In the genomic region with DNA sequence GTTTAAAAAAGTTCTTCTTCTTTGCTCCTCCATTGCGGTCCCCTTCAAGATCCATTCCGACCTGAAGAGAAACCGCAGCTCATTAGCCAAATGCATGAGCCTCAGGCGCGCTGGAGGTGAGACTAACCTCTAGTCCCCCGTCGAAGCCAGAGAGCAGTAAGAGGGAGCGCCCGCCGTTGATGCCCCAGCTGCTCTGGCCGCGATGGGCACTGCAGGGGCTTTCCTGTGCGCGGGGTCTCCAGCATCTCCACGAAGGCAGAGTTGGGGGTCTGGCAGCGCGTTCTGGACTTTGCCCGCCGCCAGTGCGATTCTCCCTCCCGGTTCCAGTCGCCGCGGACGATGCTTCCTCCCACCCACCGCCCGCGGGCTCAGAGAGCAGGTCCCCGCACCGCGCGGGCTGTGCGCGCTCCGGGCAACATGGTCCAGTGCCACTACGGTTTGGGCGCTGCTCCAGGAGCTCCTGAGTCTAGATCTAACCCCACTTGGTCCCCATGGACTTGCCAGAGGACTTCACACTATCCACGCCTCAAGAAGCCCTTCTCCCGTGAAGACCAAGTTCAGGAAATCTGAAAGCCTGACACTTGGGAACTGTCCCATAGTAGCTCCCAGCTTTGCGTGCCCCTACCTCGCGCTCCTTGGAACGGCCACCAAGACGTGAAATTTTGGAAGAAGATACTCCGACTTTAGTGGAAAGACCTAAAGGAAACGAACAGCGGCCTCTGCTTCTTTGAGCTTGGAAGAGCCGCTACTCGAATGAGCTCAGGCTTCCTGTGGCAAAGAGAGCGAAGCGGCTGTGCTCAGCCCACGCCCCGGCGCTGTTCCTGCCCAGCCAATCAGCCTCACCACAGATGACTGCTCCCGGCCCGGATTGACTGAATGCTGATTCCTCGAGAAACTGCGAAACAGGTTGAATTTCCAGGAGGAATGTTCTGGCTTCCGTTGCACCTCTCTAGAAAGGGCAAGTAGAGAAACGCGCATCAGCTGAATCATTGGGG, we compare ENCODE assay signal across 1 cellular context.
TF ChIP-seq lines count a peak whose summit lies in the region.

A gene (minus strand): TSS at position 755 of the 995 bp plus-strand sequence. CDS start 700 bp downstream, at position 55.

TF ChIP-seq in HEK293, 187 proteins besides CTCF, POLR2A, EP300 and RAD21 (continued from another document and continues in another):
- TF ChIP-seq, protein P1, sequence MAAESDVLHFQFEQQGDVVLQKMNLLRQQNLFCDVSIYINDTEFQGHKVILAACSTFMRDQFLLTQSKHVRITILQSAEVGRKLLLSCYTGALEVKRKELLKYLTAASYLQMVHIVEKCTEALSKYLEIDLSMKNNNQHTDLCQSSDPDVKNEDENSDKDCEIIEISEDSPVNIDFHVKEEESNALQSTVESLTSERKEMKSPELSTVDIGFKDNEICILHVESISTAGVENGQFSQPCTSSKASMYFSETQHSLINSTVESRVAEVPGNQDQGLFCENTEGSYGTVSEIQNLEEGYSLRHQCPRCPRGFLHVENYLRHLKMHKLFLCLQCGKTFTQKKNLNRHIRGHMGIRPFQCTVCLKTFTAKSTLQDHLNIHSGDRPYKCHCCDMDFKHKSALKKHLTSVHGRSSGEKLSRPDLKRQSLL (tag by site-specific recombination; IDR thresholded peaks at IDR 0.05), result peak; percentile 74; the same call in 1 of the 2 replicates
- TF ChIP-seq ZNF394 (tag by site-specific recombination; IDR thresholded peaks at IDR 0.05; ENCODE audit: borderline replicate concordance), result peak; percentile 57
- no peak for TF ChIP-seq ZNF707 (tag by site-specific recombination; IDR thresholded peaks at IDR 0.05)
- peak; percentile 41; the same call in 1 of the 2 replicates for TF ChIP-seq SP2 (tag by site-specific recombination; IDR thresholded peaks at IDR 0.05)
- peak; percentile 82 for TF ChIP-seq ZNF335 (tag by site-specific recombination; conservative IDR thresholded peaks at IDR 0.05)
- peak; percentile 78 for TF ChIP-seq TRIM28 (IDR thresholded peaks at IDR 0.05; ENCODE audit: borderline replicate concordance, low read length)
- no peak for TF ChIP-seq ZNF24 (tag by site-specific recombination; IDR thresholded peaks at IDR 0.05)
- no peak for TF ChIP-seq WT1 (tag by site-specific recombination; IDR thresholded peaks at IDR 0.05)
- no peak for TF ChIP-seq ZNF404 (tag by site-specific recombination; IDR thresholded peaks at IDR 0.05)
- no peak for TF ChIP-seq GLI4 (tag by site-specific recombination; IDR thresholded peaks at IDR 0.05)
- TF ChIP-seq, protein P2, sequence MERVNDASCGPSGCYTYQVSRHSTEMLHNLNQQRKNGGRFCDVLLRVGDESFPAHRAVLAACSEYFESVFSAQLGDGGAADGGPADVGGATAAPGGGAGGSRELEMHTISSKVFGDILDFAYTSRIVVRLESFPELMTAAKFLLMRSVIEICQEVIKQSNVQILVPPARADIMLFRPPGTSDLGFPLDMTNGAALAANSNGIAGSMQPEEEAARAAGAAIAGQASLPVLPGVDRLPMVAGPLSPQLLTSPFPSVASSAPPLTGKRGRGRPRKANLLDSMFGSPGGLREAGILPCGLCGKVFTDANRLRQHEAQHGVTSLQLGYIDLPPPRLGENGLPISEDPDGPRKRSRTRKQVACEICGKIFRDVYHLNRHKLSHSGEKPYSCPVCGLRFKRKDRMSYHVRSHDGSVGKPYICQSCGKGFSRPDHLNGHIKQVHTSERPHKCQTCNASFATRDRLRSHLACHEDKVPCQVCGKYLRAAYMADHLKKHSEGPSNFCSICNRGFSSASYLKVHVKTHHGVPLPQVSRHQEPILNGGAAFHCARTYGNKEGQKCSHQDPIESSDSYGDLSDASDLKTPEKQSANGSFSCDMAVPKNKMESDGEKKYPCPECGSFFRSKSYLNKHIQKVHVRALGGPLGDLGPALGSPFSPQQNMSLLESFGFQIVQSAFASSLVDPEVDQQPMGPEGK (tag by site-specific recombination; IDR thresholded peaks at IDR 0.05), result peak; percentile 22; the same call in 1 of the 2 replicates
- TF ChIP-seq IKZF3 (tag by site-specific recombination; IDR thresholded peaks at IDR 0.05), result 0 out of 2 replicates have a peak, but pooled peaks have one; percentile 36
- peak; percentile 14; the same call in 1 of the 2 replicates for TF ChIP-seq ZIC2 (tag by site-specific recombination; IDR thresholded peaks at IDR 0.05)
- no peak for TF ChIP-seq ZNF530 (tag by site-specific recombination; IDR thresholded peaks at IDR 0.05; ENCODE audit: low read depth)
- no peak for TF ChIP-seq ZNF544 (tag by site-specific recombination; IDR thresholded peaks at IDR 0.05)
- TF ChIP-seq, protein P3, sequence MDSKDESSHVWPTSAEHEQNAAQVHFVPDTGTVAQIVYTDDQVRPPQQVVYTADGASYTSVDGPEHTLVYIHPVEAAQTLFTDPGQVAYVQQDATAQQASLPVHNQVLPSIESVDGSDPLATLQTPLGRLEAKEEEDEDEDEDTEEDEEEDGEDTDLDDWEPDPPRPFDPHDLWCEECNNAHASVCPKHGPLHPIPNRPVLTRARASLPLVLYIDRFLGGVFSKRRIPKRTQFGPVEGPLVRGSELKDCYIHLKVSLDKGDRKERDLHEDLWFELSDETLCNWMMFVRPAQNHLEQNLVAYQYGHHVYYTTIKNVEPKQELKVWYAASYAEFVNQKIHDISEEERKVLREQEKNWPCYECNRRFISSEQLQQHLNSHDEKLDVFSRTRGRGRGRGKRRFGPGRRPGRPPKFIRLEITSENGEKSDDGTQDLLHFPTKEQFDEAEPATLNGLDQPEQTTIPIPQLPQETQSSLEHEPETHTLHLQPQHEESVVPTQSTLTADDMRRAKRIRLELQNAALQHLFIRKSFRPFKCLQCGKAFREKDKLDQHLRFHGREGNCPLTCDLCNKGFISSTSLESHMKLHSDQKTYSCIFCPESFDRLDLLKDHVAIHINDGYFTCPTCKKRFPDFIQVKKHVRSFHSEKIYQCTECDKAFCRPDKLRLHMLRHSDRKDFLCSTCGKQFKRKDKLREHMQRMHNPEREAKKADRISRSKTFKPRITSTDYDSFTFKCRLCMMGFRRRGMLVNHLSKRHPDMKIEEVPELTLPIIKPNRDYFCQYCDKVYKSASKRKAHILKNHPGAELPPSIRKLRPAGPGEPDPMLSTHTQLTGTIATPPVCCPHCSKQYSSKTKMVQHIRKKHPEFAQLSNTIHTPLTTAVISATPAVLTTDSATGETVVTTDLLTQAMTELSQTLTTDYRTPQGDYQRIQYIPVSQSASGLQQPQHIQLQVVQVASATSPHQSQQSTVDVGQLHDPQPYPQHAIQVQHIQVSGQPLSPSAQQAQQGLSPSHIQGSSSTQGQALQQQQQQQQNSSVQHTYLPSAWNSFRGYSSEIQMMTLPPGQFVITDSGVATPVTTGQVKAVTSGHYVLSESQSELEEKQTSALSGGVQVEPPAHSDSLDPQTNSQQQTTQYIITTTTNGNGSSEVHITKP (tag by site-specific recombination; IDR thresholded peaks at IDR 0.05), result peak; percentile 57
- 0 out of 2 replicates have a peak, but pooled peaks have one; percentile 43 for TF ChIP-seq ZNF2 (tag by site-specific recombination; IDR thresholded peaks at IDR 0.05)
- TF ChIP-seq, protein P4, sequence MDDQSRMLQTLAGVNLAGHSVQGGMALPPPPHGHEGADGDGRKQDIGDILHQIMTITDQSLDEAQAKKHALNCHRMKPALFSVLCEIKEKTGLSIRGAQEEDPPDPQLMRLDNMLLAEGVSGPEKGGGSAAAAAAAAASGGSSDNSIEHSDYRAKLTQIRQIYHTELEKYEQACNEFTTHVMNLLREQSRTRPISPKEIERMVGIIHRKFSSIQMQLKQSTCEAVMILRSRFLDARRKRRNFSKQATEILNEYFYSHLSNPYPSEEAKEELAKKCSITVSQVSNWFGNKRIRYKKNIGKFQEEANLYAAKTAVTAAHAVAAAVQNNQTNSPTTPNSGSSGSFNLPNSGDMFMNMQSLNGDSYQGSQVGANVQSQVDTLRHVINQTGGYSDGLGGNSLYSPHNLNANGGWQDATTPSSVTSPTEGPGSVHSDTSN (CRISPR knock-in tag; IDR thresholded peaks at IDR 0.05), result peak; percentile 51; the same call in 1 of the 2 replicates
- TF ChIP-seq SP7 (tag by site-specific recombination; IDR thresholded peaks at IDR 0.05), result 0 out of 2 replicates have a peak, but pooled peaks have one; percentile 13
- no peak for TF ChIP-seq ZNF837 (tag by site-specific recombination; IDR thresholded peaks at IDR 0.05)
- no peak for TF ChIP-seq ZNF146 (tag by site-specific recombination; IDR thresholded peaks at IDR 0.05)
- TF ChIP-seq ZNF600 (tag by site-specific recombination; IDR thresholded peaks at IDR 0.05), result peak; percentile 95
- no peak for TF ChIP-seq ZSCAN16 (tag by site-specific recombination; IDR thresholded peaks at IDR 0.05)
- peak; percentile 33 for TF ChIP-seq EGR2 (tag by site-specific recombination; IDR thresholded peaks at IDR 0.05; ENCODE audit: low read depth)
- peak; percentile 34; the same call in 1 of the 2 replicates for TF ChIP-seq SP3 (tag by site-specific recombination; IDR thresholded peaks at IDR 0.05)
- TF ChIP-seq, protein P5, sequence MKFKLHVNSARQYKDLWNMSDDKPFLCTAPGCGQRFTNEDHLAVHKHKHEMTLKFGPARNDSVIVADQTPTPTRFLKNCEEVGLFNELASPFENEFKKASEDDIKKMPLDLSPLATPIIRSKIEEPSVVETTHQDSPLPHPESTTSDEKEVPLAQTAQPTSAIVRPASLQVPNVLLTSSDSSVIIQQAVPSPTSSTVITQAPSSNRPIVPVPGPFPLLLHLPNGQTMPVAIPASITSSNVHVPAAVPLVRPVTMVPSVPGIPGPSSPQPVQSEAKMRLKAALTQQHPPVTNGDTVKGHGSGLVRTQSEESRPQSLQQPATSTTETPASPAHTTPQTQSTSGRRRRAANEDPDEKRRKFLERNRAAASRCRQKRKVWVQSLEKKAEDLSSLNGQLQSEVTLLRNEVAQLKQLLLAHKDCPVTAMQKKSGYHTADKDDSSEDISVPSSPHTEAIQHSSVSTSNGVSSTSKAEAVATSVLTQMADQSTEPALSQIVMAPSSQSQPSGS (tag by site-specific recombination; IDR thresholded peaks at IDR 0.05; ENCODE audit: low read depth), result no peak
- no peak for TF ChIP-seq ZNF571 (tag by site-specific recombination; IDR thresholded peaks at IDR 0.05)
- TF ChIP-seq, protein P6, sequence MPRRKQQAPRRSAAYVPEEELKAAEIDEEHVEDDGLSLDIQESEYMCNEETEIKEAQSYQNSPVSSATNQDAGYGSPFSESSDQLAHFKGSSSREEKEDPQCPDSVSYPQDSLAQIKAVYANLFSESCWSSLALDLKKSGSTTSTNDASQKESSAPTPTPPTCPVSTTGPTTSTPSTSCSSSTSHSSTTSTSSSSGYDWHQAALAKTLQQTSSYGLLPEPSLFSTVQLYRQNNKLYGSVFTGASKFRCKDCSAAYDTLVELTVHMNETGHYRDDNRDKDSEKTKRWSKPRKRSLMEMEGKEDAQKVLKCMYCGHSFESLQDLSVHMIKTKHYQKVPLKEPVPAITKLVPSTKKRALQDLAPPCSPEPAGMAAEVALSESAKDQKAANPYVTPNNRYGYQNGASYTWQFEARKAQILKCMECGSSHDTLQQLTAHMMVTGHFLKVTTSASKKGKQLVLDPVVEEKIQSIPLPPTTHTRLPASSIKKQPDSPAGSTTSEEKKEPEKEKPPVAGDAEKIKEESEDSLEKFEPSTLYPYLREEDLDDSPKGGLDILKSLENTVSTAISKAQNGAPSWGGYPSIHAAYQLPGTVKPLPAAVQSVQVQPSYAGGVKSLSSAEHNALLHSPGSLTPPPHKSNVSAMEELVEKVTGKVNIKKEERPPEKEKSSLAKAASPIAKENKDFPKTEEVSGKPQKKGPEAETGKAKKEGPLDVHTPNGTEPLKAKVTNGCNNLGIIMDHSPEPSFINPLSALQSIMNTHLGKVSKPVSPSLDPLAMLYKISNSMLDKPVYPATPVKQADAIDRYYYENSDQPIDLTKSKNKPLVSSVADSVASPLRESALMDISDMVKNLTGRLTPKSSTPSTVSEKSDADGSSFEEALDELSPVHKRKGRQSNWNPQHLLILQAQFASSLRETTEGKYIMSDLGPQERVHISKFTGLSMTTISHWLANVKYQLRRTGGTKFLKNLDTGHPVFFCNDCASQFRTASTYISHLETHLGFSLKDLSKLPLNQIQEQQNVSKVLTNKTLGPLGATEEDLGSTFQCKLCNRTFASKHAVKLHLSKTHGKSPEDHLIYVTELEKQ (tag by site-specific recombination; IDR thresholded peaks at IDR 0.05; ENCODE audit: borderline replicate concordance), result no peak
- TF ChIP-seq ZNF324 (tag by site-specific recombination; IDR thresholded peaks at IDR 0.05), result no peak
- no peak for TF ChIP-seq ZNF558 (tag by site-specific recombination; IDR thresholded peaks at IDR 0.05)
- TF ChIP-seq ZBTB17 (tag by site-specific recombination; IDR thresholded peaks at IDR 0.05), result peak; percentile 52; the same call in 1 of the 2 replicates
- TF ChIP-seq ZNF311 (tag by site-specific recombination; IDR thresholded peaks at IDR 0.05; ENCODE audit: borderline replicate concordance), result no peak
- TF ChIP-seq ZNF169 (tag by site-specific recombination; IDR thresholded peaks at IDR 0.05), result no peak
- TF ChIP-seq REPIN1 (tag by site-specific recombination; IDR thresholded peaks at IDR 0.05; ENCODE audit: low read depth), result 0 out of 2 replicates have a peak, but pooled peaks have one; percentile 22
- TF ChIP-seq ZNF501 (tag by site-specific recombination; IDR thresholded peaks at IDR 0.05), result peak; percentile 95
- TF ChIP-seq ZNF776 (tag by site-specific recombination; IDR thresholded peaks at IDR 0.05; ENCODE audit: borderline replicate concordance), result no peak
- TF ChIP-seq ZNF341 (tag by site-specific recombination; IDR thresholded peaks at IDR 0.05; ENCODE audit: low read depth), result peak; percentile 99
- no peak for TF ChIP-seq ZNF174 (tag by site-specific recombination; IDR thresholded peaks at IDR 0.05)
- TF ChIP-seq ZBTB8A (tag by site-specific recombination; IDR thresholded peaks at IDR 0.05), result peak; percentile 83
- TF ChIP-seq ZNF660 (tag by site-specific recombination; IDR thresholded peaks at IDR 0.05), result peak; percentile 94
- peak; percentile 68; the same call in 1 of the 2 replicates for TF ChIP-seq PRDM1 (tag by site-specific recombination; IDR thresholded peaks at IDR 0.05)
- no peak for TF ChIP-seq ZNF670 (tag by site-specific recombination; IDR thresholded peaks at IDR 0.05; ENCODE audit: low read depth)
- TF ChIP-seq, protein P7, sequence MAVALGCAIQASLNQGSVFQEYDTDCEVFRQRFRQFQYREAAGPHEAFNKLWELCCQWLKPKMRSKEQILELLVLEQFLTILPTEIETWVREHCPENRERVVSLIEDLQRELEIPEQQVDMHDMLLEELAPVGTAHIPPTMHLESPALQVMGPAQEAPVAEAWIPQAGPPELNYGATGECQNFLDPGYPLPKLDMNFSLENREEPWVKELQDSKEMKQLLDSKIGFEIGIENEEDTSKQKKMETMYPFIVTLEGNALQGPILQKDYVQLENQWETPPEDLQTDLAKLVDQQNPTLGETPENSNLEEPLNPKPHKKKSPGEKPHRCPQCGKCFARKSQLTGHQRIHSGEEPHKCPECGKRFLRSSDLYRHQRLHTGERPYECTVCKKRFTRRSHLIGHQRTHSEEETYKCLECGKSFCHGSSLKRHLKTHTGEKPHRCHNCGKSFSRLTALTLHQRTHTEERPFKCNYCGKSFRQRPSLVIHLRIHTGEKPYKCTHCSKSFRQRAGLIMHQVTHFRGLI (tag by site-specific recombination; IDR thresholded peaks at IDR 0.05), result peak; percentile 54
- TF ChIP-seq ZSCAN23 (tag by site-specific recombination; IDR thresholded peaks at IDR 0.05), result no peak
- TF ChIP-seq KLF1 (tag by site-specific recombination; IDR thresholded peaks at IDR 0.05), result no peak
- no peak for TF ChIP-seq ZNF747 (tag by site-specific recombination; IDR thresholded peaks at IDR 0.05)
- no peak for TF ChIP-seq HOXC10 (CRISPR knock-in tag; IDR thresholded peaks at IDR 0.05)
- peak; percentile 90 for TF ChIP-seq ZBTB20 (tag by site-specific recombination; IDR thresholded peaks at IDR 0.05)
